ENCODE assay signal across 11 cellular contexts in genomic region chr15:47603026-47603425, GRCh38.
"Had no signal": no experiment of that assay in that cellular context is flagged by ENCODE, and none has a peak within 500 bp of the region (broad histone marks: within the 10 kb centered on the region; RNA-seq: fewer than 3 reads in every experiment).

No MANE protein-coding gene starts in this region.

- H3K4me1 ChIP-seq: parathyroid adenoma had no signal

- DNase-seq: activated CD4-positive, alpha-beta memory T cell treated with anti-CD3 and anti-CD28 coated beads, Interleukin-2, amount 10 ng/mL, durations not matched to agents 7 days and 5 days; activated gamma-delta T cell treated with Interleukin-2 at 50 U/mL for 16 hours; activated naive CD8-positive, alpha-beta T cell treated with anti-CD3 and anti-CD28 coated beads for 36 hours; activated T-cell treated with anti-CD3 and anti-CD28 coated beads, Interleukin-2, amount 50 U/mL, for 48 hours; anterior cingulate cortex; dorsolateral prefrontal cortex; T-helper 17 cell; thyroid gland had no signal

- H3K27ac ChIP-seq: dorsolateral prefrontal cortex, esophagus muscularis mucosa, parathyroid adenoma, thyroid gland had no signal

- H3K27me3 ChIP-seq: dorsolateral prefrontal cortex, esophagus muscularis mucosa, thyroid gland had no signal

- H3K36me3 ChIP-seq: esophagus muscularis mucosa, thyroid gland had no signal

- H3K4me3 ChIP-seq: dorsolateral prefrontal cortex, esophagus muscularis mucosa, thyroid gland had no signal

- H3K9me3 ChIP-seq: thyroid gland had no signal

- ATAC-seq: activated CD4-positive, CD25-positive, alpha-beta regulatory T cell treated with anti-CD3 and anti-CD28 coated beads, Interleukin-2, amount 50 U/mL, for 24 hours; T-helper 17 cell had no signal
